In the genomic region with DNA sequence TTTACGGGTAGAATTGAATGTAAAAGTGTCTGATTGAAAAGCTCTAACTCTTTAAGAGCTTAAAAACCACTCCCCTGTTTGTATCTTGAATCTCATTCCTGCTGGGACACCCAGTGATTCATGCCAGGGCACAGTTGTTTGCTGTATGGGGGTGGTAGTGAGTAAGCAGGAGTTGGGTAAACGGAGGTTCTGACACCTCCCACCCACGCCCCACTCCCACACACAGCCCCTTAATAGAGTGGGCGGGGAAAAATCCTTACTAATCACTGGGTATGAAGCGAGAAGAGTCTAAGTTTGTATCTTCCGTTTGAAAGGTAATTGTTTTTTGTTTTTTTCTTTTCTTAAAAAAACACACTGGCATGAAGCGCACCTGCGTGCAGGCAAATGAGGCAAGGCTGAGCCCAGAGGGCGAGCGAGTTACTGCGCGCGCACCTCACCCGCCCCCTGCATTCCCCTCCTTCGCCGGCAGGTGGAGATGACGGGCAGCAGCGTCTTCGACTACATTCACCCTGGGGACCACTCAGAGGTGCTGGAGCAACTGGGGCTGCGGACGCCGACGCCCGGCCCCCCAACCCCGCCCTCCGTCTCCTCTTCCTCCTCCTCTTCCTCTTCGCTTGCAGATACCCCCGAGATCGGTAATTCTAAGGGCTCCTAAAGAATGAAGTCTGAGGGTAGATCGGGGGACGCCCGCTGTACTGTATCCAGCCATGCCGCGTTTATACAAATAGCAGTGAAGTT, we compare ENCODE assay signal across 8 cellular contexts. TPM values are rescaled to one million over a fixed set of nuclear protein-coding genes. Genes with fewer than 3 reads are reported as not detected.
A peak's percentile ranks its signal among the peaks of the same experiment; 100 is the strongest.
DNase-seq lines count a peak whose midpoint lies in the region; ATAC-seq and TF ChIP-seq lines count a peak whose summit lies in the region.

No MANE protein-coding gene starts in this region.

- no peaks in the 10 kb centered on the region for H3K36me3 ChIP-seq in psoas muscle (ENCODE audit: insufficient read depth in 1 of 2, low read depth in 1 of 2)
- no peaks in the 10 kb centered on the region for H3K36me3 ChIP-seq in urinary bladder (ENCODE audit: insufficient read depth)

- intact Hi-C loops in left ventricle myocardium superior (cut with micrococcal nuclease): no loop called here
- intact Hi-C loops in psoas muscle (cut with DNase I): loop anchor here (1.0 to 5.0 kb wide), 3 partner anchors 87 to 96 kb away; no protein-coding TSS in a partner anchor

- peak; percentile 95 for ATAC-seq in HG02642 (IDR thresholded peaks at IDR 0.05; ENCODE audit: poor library complexity, unreplicated experiment)
- peak; percentile 95 for ATAC-seq in left ventricle myocardium superior
- ATAC-seq in psoas muscle: peak; percentile 90 to 97 (median 97)

- no peaks in the 10 kb centered on the region for H3K9me3 ChIP-seq in psoas muscle

- peaks cover 0 to 12% (median 0%) of the 10 kb centered on the region in 3 donors for H3K27me3 ChIP-seq in psoas muscle (ENCODE audit: insufficient read depth in 3 of 3, low read length in 2 of 3)

- H3K4me1 ChIP-seq in psoas muscle: peaks cover 8% of the 10 kb centered on the region
- H3K4me1 ChIP-seq in urinary bladder (ENCODE audit: insufficient read depth): no peaks in the 10 kb centered on the region

- H3K27ac ChIP-seq in psoas muscle (no peak overlapping the region), urinary bladder (ENCODE audit: low read depth) (peak overlapping the region; percentile 34)

- CTCF ChIA-PET in GM10248 (lab: Yijun Ruan, JAX): interaction anchor here (0.6 to 5.2 kb wide), 30 partner anchors 8 to 211 kb away, joined by 3 to 53 read pairs (median 5); a partner anchor contains a TSS

- 1 to 2% (median 1%) methylated on average over 30 to 34 of the region's 34 CpGs for WGBS in psoas muscle, 3 donors
- WGBS in urinary bladder: 1% methylated on average over 34 of the region's 34 CpGs

- POLR2A ChIA-PET in GM10248 (lab: Yijun Ruan, JAX): interaction anchor here (0.6 to 1.2 kb wide), 2 partner anchors 78 to 282 kb away, joined by 3 to 5 read pairs; a partner anchor contains a TSS

- TF ChIP-seq CTCF in GM10248 (IDR thresholded peaks at IDR 0.05; ENCODE audit: control extremely low read depth, extremely low read depth, low read depth, missing control alignments) (peak; percentile 93), psoas muscle (IDR thresholded peaks at IDR 0.05) (peak; percentile 97)

- H3K4me3 ChIP-seq in psoas muscle (peak overlapping the region; percentile 56), urinary bladder (ENCODE audit: low read depth, low read length) (peak overlapping the region; percentile 30)

- DNase-seq in GM10248 (ENCODE audit: extremely low spot score) (peak; percentile 97), NCI-H146 (lab: John Stamatoyannopoulos, UW) (peak; percentile 82), T-helper 1 cell (peak; percentile 79 to 93 (median 88)), amniotic stem cell (lab: John Stamatoyannopoulos, UW) (peak; percentile 65), left ventricle myocardium superior (peak; percentile 92), psoas muscle (peak; percentile 83 to 92)

RNA-seq across cellular contexts. Expression of a gene that starts 12.8 kb away (rescaled TPM):
- total RNA-seq in left ventricle myocardium superior: 31.6 TPM
- total RNA-seq in psoas muscle: 10 to 100 TPM; 19.7 to 31.4 (median 25.4) TPM
- 10 to 100 TPM in 1 of 3 donors, 1 to 10 TPM in 2; 5.9 to 44.1 (median 7.3) TPM for polyA plus RNA-seq in psoas muscle
- 7.5 TPM for total RNA-seq in urinary bladder
- polyA plus RNA-seq in urinary bladder: 72.3 TPM

RNA-seq across cellular contexts. Expression of a gene that starts 16.0 kb away (rescaled TPM):
- 0.32 TPM for total RNA-seq in left ventricle myocardium superior
- total RNA-seq in psoas muscle: under 1 TPM in 2 of 4 donors, not detected in 2; 0.18 to 0.23 TPM
- under 1 TPM in 2 of 3 donors, not detected in 1; 0.04 to 0.18 TPM for polyA plus RNA-seq in psoas muscle
- 0.16 TPM for total RNA-seq in urinary bladder
- 0.18 TPM for polyA plus RNA-seq in urinary bladder
